1 cellular context compared by ENCODE assay signal in genomic region chr9:83429229-83429628, GRCh38.
TF ChIP-seq lines count a peak whose summit lies in the region.

No MANE protein-coding gene starts in this region.

TF ChIP-seq in HepG2, 621 proteins besides CTCF, POLR2A, EP300 and RAD21 (continued from another document and continues in another):
- TF ChIP-seq DPF2 (CRISPR knock-in tag; IDR thresholded peaks at IDR 0.05; ENCODE audit: borderline replicate concordance, low read depth): 0 out of 2 replicates have a peak, but pooled peaks have one; percentile 29
- TF ChIP-seq ZNF776 (CRISPR knock-in tag; IDR thresholded peaks at IDR 0.05): no peak
- TF ChIP-seq DNMT1 (CRISPR knock-in tag; IDR thresholded peaks at IDR 0.05): no peak
- no peak for TF ChIP-seq ATF3 (CRISPR knock-in tag; IDR thresholded peaks at IDR 0.05)
- TF ChIP-seq HBP1 (CRISPR knock-in tag; IDR thresholded peaks at IDR 0.05; ENCODE audit: low read depth): no peak
- TF ChIP-seq, protein P1, sequence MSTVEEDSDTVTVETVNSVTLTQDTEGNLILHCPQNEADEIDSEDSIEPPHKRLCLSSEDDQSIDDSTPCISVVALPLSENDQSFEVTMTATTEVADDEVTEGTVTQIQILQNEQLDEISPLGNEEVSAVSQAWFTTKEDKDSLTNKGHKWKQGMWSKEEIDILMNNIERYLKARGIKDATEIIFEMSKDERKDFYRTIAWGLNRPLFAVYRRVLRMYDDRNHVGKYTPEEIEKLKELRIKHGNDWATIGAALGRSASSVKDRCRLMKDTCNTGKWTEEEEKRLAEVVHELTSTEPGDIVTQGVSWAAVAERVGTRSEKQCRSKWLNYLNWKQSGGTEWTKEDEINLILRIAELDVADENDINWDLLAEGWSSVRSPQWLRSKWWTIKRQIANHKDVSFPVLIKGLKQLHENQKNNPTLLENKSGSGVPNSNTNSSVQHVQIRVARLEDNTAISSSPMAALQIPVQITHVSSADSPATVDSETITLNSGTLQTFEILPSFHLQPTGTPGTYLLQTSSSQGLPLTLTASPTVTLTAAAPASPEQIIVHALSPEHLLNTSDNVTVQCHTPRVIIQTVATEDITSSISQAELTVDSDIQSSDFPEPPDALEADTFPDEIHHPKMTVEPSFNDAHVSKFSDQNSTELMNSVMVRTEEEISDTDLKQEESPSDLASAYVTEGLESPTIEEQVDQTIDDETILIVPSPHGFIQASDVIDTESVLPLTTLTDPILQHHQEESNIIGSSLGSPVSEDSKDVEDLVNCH (CRISPR knock-in tag; IDR thresholded peaks at IDR 0.05): no peak
- no peak for TF ChIP-seq FOSL1 (CRISPR knock-in tag; IDR thresholded peaks at IDR 0.05; ENCODE audit: borderline replicate concordance)
- TF ChIP-seq XBP1 (CRISPR knock-in tag; IDR thresholded peaks at IDR 0.05): no peak
- 0 out of 4 replicates have a peak, but pooled peaks of 1 of the 2 experiments have one; percentile 23 for TF ChIP-seq HMGXB4 (CRISPR knock-in tag; IDR thresholded peaks at IDR 0.05; ENCODE audit: borderline replicate concordance in 1 of 2, low read depth in 1 of 2)
- 0 out of 2 replicates have a peak, but pooled peaks have one; percentile 33 for TF ChIP-seq PHF21A (CRISPR knock-in tag; IDR thresholded peaks at IDR 0.05)
- TF ChIP-seq, protein P2, sequence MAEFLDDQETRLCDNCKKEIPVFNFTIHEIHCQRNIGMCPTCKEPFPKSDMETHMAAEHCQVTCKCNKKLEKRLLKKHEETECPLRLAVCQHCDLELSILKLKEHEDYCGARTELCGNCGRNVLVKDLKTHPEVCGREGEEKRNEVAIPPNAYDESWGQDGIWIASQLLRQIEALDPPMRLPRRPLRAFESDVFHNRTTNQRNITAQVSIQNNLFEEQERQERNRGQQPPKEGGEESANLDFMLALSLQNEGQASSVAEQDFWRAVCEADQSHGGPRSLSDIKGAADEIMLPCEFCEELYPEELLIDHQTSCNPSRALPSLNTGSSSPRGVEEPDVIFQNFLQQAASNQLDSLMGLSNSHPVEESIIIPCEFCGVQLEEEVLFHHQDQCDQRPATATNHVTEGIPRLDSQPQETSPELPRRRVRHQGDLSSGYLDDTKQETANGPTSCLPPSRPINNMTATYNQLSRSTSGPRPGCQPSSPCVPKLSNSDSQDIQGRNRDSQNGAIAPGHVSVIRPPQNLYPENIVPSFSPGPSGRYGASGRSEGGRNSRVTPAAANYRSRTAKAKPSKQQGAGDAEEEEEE (CRISPR knock-in tag; IDR thresholded peaks at IDR 0.05; ENCODE audit: borderline replicate concordance): no peak
- 0 out of 2 replicates have a peak, but pooled peaks have one; percentile 35 for TF ChIP-seq RARA (CRISPR knock-in tag; IDR thresholded peaks at IDR 0.05)
- TF ChIP-seq HDAC2 (CRISPR knock-in tag; IDR thresholded peaks at IDR 0.05): peak; percentile 64; the same call in 1 of the 2 replicates
- TF ChIP-seq ESRRA (CRISPR knock-in tag; IDR thresholded peaks at IDR 0.05; ENCODE audit: low read depth): no peak
- TF ChIP-seq BATF2 (CRISPR knock-in tag; IDR thresholded peaks at IDR 0.05): no peak
- TF ChIP-seq ARNT (IDR thresholded peaks at IDR 0.05): no peak
- TF ChIP-seq NR3C1 (CRISPR knock-in tag; IDR thresholded peaks at IDR 0.05): no peak
- TF ChIP-seq TP53 (CRISPR knock-in tag; conservative IDR thresholded peaks at IDR 0.05): no peak
- TF ChIP-seq SMAD1 (CRISPR knock-in tag; IDR thresholded peaks at IDR 0.05; ENCODE audit: borderline replicate concordance, low read depth): no peak
- TF ChIP-seq CHCHD3 (CRISPR knock-in tag; IDR thresholded peaks at IDR 0.05): no peak
- no peak for TF ChIP-seq ZNF784 (CRISPR knock-in tag; IDR thresholded peaks at IDR 0.05; ENCODE audit: borderline replicate concordance)
- no peak for TF ChIP-seq ZNF569 (CRISPR knock-in tag; IDR thresholded peaks at IDR 0.05; ENCODE audit: borderline replicate concordance)
- no peak for TF ChIP-seq PCBP2 (optimal IDR thresholded peaks at IDR 0.05; ENCODE audit: low read depth, low read length, poor library complexity, severe bottlenecking)
- TF ChIP-seq SMARCC2 (IDR thresholded peaks at IDR 0.05): no peak
- TF ChIP-seq ARID4A (CRISPR knock-in tag; IDR thresholded peaks at IDR 0.05; ENCODE audit: borderline replicate concordance): no peak
- TF ChIP-seq ZNF605 (CRISPR knock-in tag; IDR thresholded peaks at IDR 0.05): no peak
- no peak for TF ChIP-seq CHD2 (IDR thresholded peaks at IDR 0.05; ENCODE audit: low read depth, low read length)
- peak; percentile 46; the same call in 1 of the 2 replicates for TF ChIP-seq SIX4 (CRISPR knock-in tag; IDR thresholded peaks at IDR 0.05)
- TF ChIP-seq ZNF792 (CRISPR knock-in tag; IDR thresholded peaks at IDR 0.05): no peak; the same call in 1 of the 2 replicates
- no peak for TF ChIP-seq SNRNP70 (IDR thresholded peaks at IDR 0.05; ENCODE audit: low read depth, low read length)
- peak; percentile 40; the same call in 1 of the 2 replicates for TF ChIP-seq SOX5 (CRISPR knock-in tag; IDR thresholded peaks at IDR 0.05; ENCODE audit: borderline replicate concordance)
- TF ChIP-seq SUZ12 (IDR thresholded peaks at IDR 0.05; ENCODE audit: low read depth, low read length): no peak
- TF ChIP-seq MAF1 (CRISPR knock-in tag; IDR thresholded peaks at IDR 0.05; ENCODE audit: borderline replicate concordance): no peak
- TF ChIP-seq ZBTB49 (CRISPR knock-in tag; IDR thresholded peaks at IDR 0.05; ENCODE audit: borderline replicate concordance): no peak
- TF ChIP-seq CENPX (CRISPR knock-in tag; IDR thresholded peaks at IDR 0.05): no peak
- TF ChIP-seq IRF2 (CRISPR knock-in tag; IDR thresholded peaks at IDR 0.05): peak; percentile 20; the same call in 1 of the 2 replicates
- no peak for TF ChIP-seq HMG20B (CRISPR knock-in tag; conservative IDR thresholded peaks at IDR 0.05)
- TF ChIP-seq FOXM1 (CRISPR knock-in tag; IDR thresholded peaks at IDR 0.05): no peak
- TF ChIP-seq NFYB (CRISPR knock-in tag; IDR thresholded peaks at IDR 0.05): no peak
- peak; percentile 68 for TF ChIP-seq ASH2L (IDR thresholded peaks at IDR 0.05; ENCODE audit: insufficient read length, low read depth, low read length)
- TF ChIP-seq ZSCAN12 (CRISPR knock-in tag; IDR thresholded peaks at IDR 0.05): no peak
- no peak for TF ChIP-seq ZNF382 (CRISPR knock-in tag; IDR thresholded peaks at IDR 0.05; ENCODE audit: borderline replicate concordance)
- TF ChIP-seq FOXA1 (IDR thresholded peaks at IDR 0.05): no peak
- 0 out of 2 replicates have a peak, but pooled peaks have one; percentile 16 for TF ChIP-seq FOXA1 (CRISPR knock-in tag; IDR thresholded peaks at IDR 0.05)
- TF ChIP-seq HIVEP1 (CRISPR knock-in tag; IDR thresholded peaks at IDR 0.05): no peak
- no peak for TF ChIP-seq MED8 (CRISPR knock-in tag; IDR thresholded peaks at IDR 0.05; ENCODE audit: insufficient replicate concordance)
- TF ChIP-seq, protein P3, sequence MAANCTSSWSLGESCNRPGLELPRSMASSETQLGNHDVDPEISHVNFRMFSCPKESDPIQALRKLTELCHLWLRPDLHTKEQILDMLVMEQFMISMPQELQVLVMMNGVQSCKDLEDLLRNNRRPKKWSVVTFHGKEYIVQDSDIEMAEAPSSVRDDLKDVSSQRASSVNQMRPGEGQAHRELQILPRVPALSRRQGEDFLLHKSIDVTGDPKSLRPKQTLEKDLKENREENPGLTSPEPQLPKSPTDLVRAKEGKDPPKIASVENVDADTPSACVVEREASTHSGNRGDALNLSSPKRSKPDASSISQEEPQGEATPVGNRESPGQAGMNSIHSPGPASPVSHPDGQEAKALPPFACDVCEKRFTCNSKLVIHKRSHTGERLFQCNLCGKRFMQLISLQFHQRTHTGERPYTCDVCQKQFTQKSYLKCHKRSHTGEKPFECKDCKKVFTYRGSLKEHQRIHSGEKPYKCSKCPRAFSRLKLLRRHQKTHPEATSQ (CRISPR knock-in tag; IDR thresholded peaks at IDR 0.05; ENCODE audit: borderline replicate concordance): no peak; the same call in 1 of the 2 replicates
- TF ChIP-seq KDM3A (CRISPR knock-in tag; IDR thresholded peaks at IDR 0.05; ENCODE audit: low read depth): no peak
